ENCODE assay signal across 20 cellular contexts in genomic region chr18:3815991-3816390, GRCh38.
DNase-seq lines count a peak whose midpoint lies in the region; ATAC-seq and TF ChIP-seq lines count a peak whose summit lies in the region.
"Had no signal": no experiment of that assay in that cellular context is flagged by ENCODE, and none has a peak within 500 bp of the region (broad histone marks: within the 10 kb centered on the region; RNA-seq: fewer than 3 reads in every experiment).

No MANE protein-coding gene starts in this region.

- ATAC-seq in IMR-90 (ENCODE audit: low read depth) (no peak), HG03565 (IDR thresholded peaks at IDR 0.05; ENCODE audit: unreplicated experiment) (no peak)

- no CpG with 5 or more reads among the region's 2 CpGs for WGBS in IMR-90 (ENCODE audit: extremely low coverage in 2 of 2, insufficient read length in 1 of 2), 2 experiments
- no CpG with 5 or more reads among the region's 2 CpGs for WGBS in mesenchymal stem cell

- dilution Hi-C loops in IMR-90 (cut with HindIII; ENCODE audit: low sequenced_read_pairs, unreplicated experiment), result no loop called here

- H3K18ac ChIP-seq in IMR-90 (ENCODE audit: low read depth, low read length), result peak overlapping the region; percentile 99
- no peak overlapping the region for H3K18ac ChIP-seq in mesenchymal stem cell (ENCODE audit: low read depth in 1 of 2, low read length in 2 of 2)

- H2BK15ac ChIP-seq in IMR-90 (ENCODE audit: low read depth, low read length) (peak overlapping the region; percentile 62; the same call in 2 of the 3 replicates), mesenchymal stem cell (ENCODE audit: low read depth, poor library complexity, severe bottlenecking) (no peak overlapping the region)

- H3K4me3 ChIP-seq in ACC112 (ENCODE audit: low read depth, low read length) (no peak overlapping the region), IMR-90 (ENCODE audit: insufficient read depth, low read depth, low read length) (no peak overlapping the region), dorsolateral prefrontal cortex (no peak overlapping the region), mesenchymal stem cell (ENCODE audit: insufficient read depth in 1 of 2, low read depth in 1 of 2, low read length in 2 of 2) (no peak overlapping the region)
- H3K4me3 ChIP-seq: GM12878, SK-N-MC had no signal

- H3K9me1 ChIP-seq in IMR-90 (ENCODE audit: insufficient read depth, low read length), result no peaks in the 10 kb centered on the region

- no peak for TF ChIP-seq CTCF in IMR-90 (conservative IDR thresholded peaks at IDR 0.05; ENCODE audit: low read depth, low read length)
- no peak for TF ChIP-seq CTCF in dorsolateral prefrontal cortex (IDR thresholded peaks at IDR 0.05 in 54 of 56, conservative IDR thresholded peaks at IDR 0.05 in 2 of 56; ENCODE audit: low read depth in 1 of 56, partially characterized antibody in 56 of 56)

- H2BK5ac ChIP-seq in IMR-90 (ENCODE audit: low read depth, low read length, poor library complexity, severe bottlenecking) (peak overlapping the region; percentile 99), mesenchymal stem cell (ENCODE audit: low read depth, low read length, poor library complexity, severe bottlenecking) (no peak overlapping the region)

- H3K4me1 ChIP-seq in ACC112 (ENCODE audit: control insufficient read depth, insufficient read depth, low read length, unreplicated experiment) (peaks cover 30% of the 10 kb centered on the region), IMR-90 (ENCODE audit: control insufficient read depth, insufficient read depth, low read length) (peaks cover 13% of the 10 kb centered on the region), mesenchymal stem cell (ENCODE audit: control insufficient read depth, insufficient read depth, low read depth, low read length) (no peaks in the 10 kb centered on the region)

- H4K20me1 ChIP-seq in IMR-90 (ENCODE audit: insufficient read depth, low read length), result no peaks in the 10 kb centered on the region

- H3K27me3 ChIP-seq in ACC112 (ENCODE audit: insufficient read depth, low read length), result no peaks in the 10 kb centered on the region
- no peaks in the 10 kb centered on the region for H3K27me3 ChIP-seq in IMR-90 (ENCODE audit: control insufficient read depth, insufficient read depth, low read length)
- no peaks in the 10 kb centered on the region for H3K27me3 ChIP-seq in dorsolateral prefrontal cortex
- no peaks in the 10 kb centered on the region for H3K27me3 ChIP-seq in mesenchymal stem cell (ENCODE audit: control insufficient read depth in 1 of 2, insufficient read depth in 1 of 2, low read length in 2 of 2)

- H2BK120ac ChIP-seq in IMR-90 (ENCODE audit: low read depth, low read length) (peak overlapping the region; percentile 81; the same call in 1 of the 2 replicates), mesenchymal stem cell (ENCODE audit: low read depth, low read length) (no peak overlapping the region)

- POLR2A ChIA-PET in IMR-90 (lab: Charles Lee; ENCODE audit: unreplicated experiment), result no interaction called here

- TF ChIP-seq POLR2A in IMR-90 (IDR thresholded peaks at IDR 0.05; ENCODE audit: low read depth, low read length), result no peak

- H3K27ac ChIP-seq in ACC112 (ENCODE audit: low read depth, low read length) (peak overlapping the region; percentile 78), IMR-90 (ENCODE audit: insufficient read depth, low read length) (peak overlapping the region; percentile 92; the same call in 1 of the 2 replicates), dorsolateral prefrontal cortex (peak overlapping the region in 32 of 59 donors; percentile 1 to 78 (median 37)), mesenchymal stem cell (ENCODE audit: low read length, poor library complexity, severe bottlenecking) (peak overlapping the region; percentile 75)
- H3K27ac ChIP-seq: SK-N-MC had no signal

- H2AK9ac ChIP-seq in IMR-90 (replicated peaks; ENCODE audit: low read depth, low read length, poor library complexity), result no peak overlapping the region

- H4K8ac ChIP-seq in IMR-90 (ENCODE audit: low read depth in 2 of 2, low read length in 2 of 2) (peak overlapping the region; percentile 46 to 66; a peak in 3 of 4 replicates), mesenchymal stem cell (ENCODE audit: low read length) (no peak overlapping the region)

- no peak overlapping the region for H2AK5ac ChIP-seq in IMR-90 (ENCODE audit: low read depth, low read length)
- H2AK5ac ChIP-seq in mesenchymal stem cell (ENCODE audit: low read length, severe bottlenecking), result no peak overlapping the region

- H3K9ac ChIP-seq in IMR-90 (ENCODE audit: low read depth, low read length), result no peak overlapping the region
- peak overlapping the region; percentile 74 for H3K9ac ChIP-seq in mesenchymal stem cell (ENCODE audit: low read length)

- 0 out of 2 replicates have a peak overlapping the region, but pooled peaks have one; percentile 51 for H2BK20ac ChIP-seq in IMR-90 (ENCODE audit: low read depth, low read length)

- TF ChIP-seq RAD21 in IMR-90 (IDR thresholded peaks at IDR 0.05; ENCODE audit: low read length), result no peak

- no peaks in the 10 kb centered on the region for H3K36me3 ChIP-seq in ACC112 (ENCODE audit: insufficient read depth, low read length)
- no peaks in the 10 kb centered on the region; the same call in 1 of the 2 replicates for H3K36me3 ChIP-seq in IMR-90 (ENCODE audit: control insufficient read depth, insufficient read depth, low read length)
- peaks cover 3 to 16% of the 10 kb centered on the region in 2 experiments for H3K36me3 ChIP-seq in mesenchymal stem cell (ENCODE audit: control insufficient read depth in 1 of 2, insufficient read depth in 2 of 2, low read depth in 1 of 2, low read length in 2 of 2)

- H2AFZ ChIP-seq in ACC112 (ENCODE audit: low read length, unreplicated experiment) (no peak overlapping the region), IMR-90 (replicated peaks; ENCODE audit: low read length, poor library complexity) (no peak overlapping the region), mesenchymal stem cell (ENCODE audit: low read depth, low read length) (no peak overlapping the region)

- no peaks in the 10 kb centered on the region for H3K79me2 ChIP-seq in ACC112 (ENCODE audit: control insufficient read depth, insufficient read depth, low read length, unreplicated experiment)

- no TSS peak for BruUV-seq in IMR-90 (replicated peaks; lab: Mats Ljungman, UMichigan)

- H4K5ac ChIP-seq in IMR-90 (ENCODE audit: low read depth, low read length), result peak overlapping the region; percentile 98; the same call in 1 of the 2 replicates

- H3K79me1 ChIP-seq in IMR-90 (ENCODE audit: low read depth in 1 of 2, low read length in 2 of 2) (no peaks in the 10 kb centered on the region), mesenchymal stem cell (replicated peaks; ENCODE audit: low read length, poor library complexity, severe bottlenecking) (no peaks in the 10 kb centered on the region)

- H3K56ac ChIP-seq in IMR-90 (ENCODE audit: extremely low read depth, insufficient read depth, low read length), result peak overlapping the region; percentile 17; the same call in 1 of the 2 replicates

- H2BK12ac ChIP-seq in mesenchymal stem cell (ENCODE audit: low read length in 2 of 2), result no peak overlapping the region

- in situ Hi-C loops in IMR-90 (cut with MboI; ENCODE audit: low sequenced_read_pairs), result no loop called here

- CTCF ChIA-PET in IMR-90 (lab: Yijun Ruan, JAX), result interaction anchor here (1.1 kb wide), 1 partner anchor 31 kb away, joined by 3 read pairs; no protein-coding TSS in a partner anchor

- H3K23ac ChIP-seq in IMR-90 (ENCODE audit: low read depth, low read length) (no peak overlapping the region), mesenchymal stem cell (ENCODE audit: low read length in 2 of 2) (no peak overlapping the region)

- H4K91ac ChIP-seq in IMR-90 (ENCODE audit: insufficient read depth, low read depth, low read length), result peak overlapping the region; percentile 72; the same call in 1 of the 2 replicates
- no peak overlapping the region for H4K91ac ChIP-seq in mesenchymal stem cell (ENCODE audit: low read length)

- intact Hi-C loops in IMR-90 (cut with micrococcal nuclease), result loop anchor here (2.0 to 5.0 kb wide), 2 partner anchors 36 to 45 kb away; no protein-coding TSS in a partner anchor
- intact Hi-C loops in dorsolateral prefrontal cortex (cut with DNase I), result no loop called here

- H3K9me3 ChIP-seq in IMR-90 (ENCODE audit: control insufficient read depth, insufficient read depth, low read length) (no peaks in the 10 kb centered on the region), mesenchymal stem cell (ENCODE audit: control insufficient read depth, low read length) (no peaks in the 10 kb centered on the region)

- H3K14ac ChIP-seq in IMR-90 (replicated peaks; ENCODE audit: low read depth, low read length) (no peak overlapping the region), mesenchymal stem cell (ENCODE audit: low read length in 2 of 2) (no peak overlapping the region)

- peak overlapping the region; percentile 31; the same call in 1 of the 2 replicates for H3K4ac ChIP-seq in IMR-90 (ENCODE audit: low read depth, low read length)
- no peak overlapping the region for H3K4ac ChIP-seq in mesenchymal stem cell (ENCODE audit: low read depth in 1 of 2, low read length in 2 of 2)

- DNase-seq in IMR-90, result no peak
- DNase-seq in dorsolateral prefrontal cortex, result no peak
- no peak for DNase-seq in mesenchymal stem cell
- DNase-seq in activated CD4-positive, alpha-beta T cell treated with anti-CD3 and anti-CD28 coated beads, Interleukin-2, amount 50 U/mL, for 4 hours, result no peak
- DNase-seq in NCI-H524 (lab: John Stamatoyannopoulos, UW), result no peak
- DNase-seq: CD4-positive, CD25-positive, alpha-beta regulatory T cell; DND-41; H7; Karpas-422; NCI-H1694; NCI-H2081 treated with DMSO at 0.1 percent for 48 hours; NCI-H2171 treated with DMSO at 0.1 percent for 48 hours; NCI-H446; NCI-H526 treated with DMSO at 0.1 percent for 48 hours; SHP77; SW 1271 had no signal

- H3K4me2 ChIP-seq in IMR-90 (ENCODE audit: low read depth, low read length) (no peak overlapping the region), mesenchymal stem cell (ENCODE audit: low read length, poor library complexity, severe bottlenecking) (no peak overlapping the region)

TF ChIP-seq in IMR-90, 13 proteins besides CTCF, POLR2A, EP300 and RAD21 (continues in another document):
- no peak for TF ChIP-seq FOS (IDR thresholded peaks at IDR 0.05; ENCODE audit: low read depth, low read length)
- TF ChIP-seq MAZ (IDR thresholded peaks at IDR 0.05; ENCODE audit: borderline replicate concordance, low read depth, low read length), result no peak
- TF ChIP-seq NFE2L2 (IDR thresholded peaks at IDR 0.05; ENCODE audit: low read depth, low read length), result no peak
- TF ChIP-seq RFX5 (IDR thresholded peaks at IDR 0.05; ENCODE audit: low read depth, low read length), result no peak
- TF ChIP-seq ELK1 (IDR thresholded peaks at IDR 0.05; ENCODE audit: borderline replicate concordance, low read depth, low read length), result no peak

Comparison
In these comparisons a context has a peak if more than half of its experiments do, and no peak if none do; other contexts are left out.
1. H3K27ac ChIP-seq: peak in every context shown above with its lines; median percentile 92 in IMR-90; 78 in ACC112; 75 in mesenchymal stem cell; 37 in dorsolateral prefrontal cortex.